2 cellular contexts compared by ENCODE assay signal in genomic region chr22:39534092-39534506, GRCh38.
TF ChIP-seq lines count a peak whose summit lies in the region.

No MANE protein-coding gene starts in this region.

TF ChIP-seq in A549, 52 proteins besides CTCF, POLR2A, EP300 and RAD21:
- TF ChIP-seq KDM1A (IDR thresholded peaks at IDR 0.05; ENCODE audit: low read depth): no peak
- TF ChIP-seq JUN (IDR thresholded peaks at IDR 0.05): no peak
- no peak for TF ChIP-seq CBX8 (IDR thresholded peaks at IDR 0.05)
- no peak for TF ChIP-seq ZC3H11A (IDR thresholded peaks at IDR 0.05)
- no peak for TF ChIP-seq PBX3 (IDR thresholded peaks at IDR 0.05)
- no peak for TF ChIP-seq RFX5 (IDR thresholded peaks at IDR 0.05)
- TF ChIP-seq SREBF2 (IDR thresholded peaks at IDR 0.05): no peak
- TF ChIP-seq E2F6 (IDR thresholded peaks at IDR 0.05; ENCODE audit: borderline replicate concordance, low read depth): no peak
- TF ChIP-seq JUNB (IDR thresholded peaks at IDR 0.05): no peak
- TF ChIP-seq HES2 (IDR thresholded peaks at IDR 0.05): no peak
- TF ChIP-seq ELK1 (IDR thresholded peaks at IDR 0.05; ENCODE audit: low read depth, low read length): no peak

TF ChIP-seq in GM23338, 12 proteins besides CTCF, POLR2A, EP300 and RAD21:
- TF ChIP-seq ZNF114 (CRISPR knock-in tag; IDR thresholded peaks at IDR 0.05) (no peak), ZNF462 (CRISPR knock-in tag; IDR thresholded peaks at IDR 0.05) (no peak), STAT1 (IDR thresholded peaks at IDR 0.05; ENCODE audit: unreplicated experiment) (no peak), NANOG (IDR thresholded peaks at IDR 0.05; ENCODE audit: borderline replicate concordance) (no peak), EZH2phosphoT487 (IDR thresholded peaks at IDR 0.05; ENCODE audit: unreplicated experiment) (no peak), CREB1 (CRISPR knock-in tag; IDR thresholded peaks at IDR 0.05; ENCODE audit: low read depth) (no peak), ZNF331 (CRISPR knock-in tag; IDR thresholded peaks at IDR 0.05; ENCODE audit: low read depth) (no peak), ETS1 (IDR thresholded peaks at IDR 0.05) (no peak), POLR2AphosphoS5 (IDR thresholded peaks at IDR 0.05; ENCODE audit: low read depth) (no peak), REST (IDR thresholded peaks at IDR 0.05; ENCODE audit: unreplicated experiment) (no peak)
TF ChIP-seq in GM23338: peak in this region for 0.
